In the genomic region with DNA sequence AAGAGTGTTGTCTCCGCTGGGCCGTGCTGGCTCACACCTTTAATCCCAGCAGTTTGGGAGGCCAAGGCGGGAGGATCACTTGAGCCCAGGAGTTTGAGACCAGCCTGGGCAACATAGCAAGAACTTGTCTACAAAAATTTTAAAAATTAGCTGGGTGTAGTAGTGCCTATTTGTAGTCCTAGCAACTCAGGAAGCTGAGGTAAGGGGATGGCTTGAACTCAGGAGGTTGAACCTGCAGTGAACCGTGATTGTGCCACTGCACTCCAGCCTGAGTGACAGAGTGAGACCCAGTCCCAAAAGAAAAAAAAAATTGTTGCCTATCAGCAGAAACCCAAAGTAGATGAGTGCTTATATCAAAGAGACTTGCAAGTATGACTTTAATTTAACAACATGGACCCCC, we compare ENCODE assay signal across 22 cellular contexts. TPM values are rescaled to one million over a fixed set of nuclear protein-coding genes. Genes with fewer than 3 reads are reported as not detected.
DNase-seq lines count a peak whose midpoint lies in the region; ATAC-seq and TF ChIP-seq lines count a peak whose summit lies in the region.
"Had no signal": no experiment of that assay in that cellular context is flagged by ENCODE, and none has a peak within 500 bp of the region (broad histone marks: within the 10 kb centered on the region; RNA-seq: fewer than 3 reads in every experiment).

No MANE protein-coding gene starts in this region.

- peaks cover 15% of the 10 kb centered on the region for H3K4me1 ChIP-seq in CD8-positive, alpha-beta T cell (ENCODE audit: insufficient read depth, low read length)
- peaks cover 0 to 1% of the 10 kb centered on the region in 2 donors for H3K4me1 ChIP-seq in gastrocnemius medialis
- H3K4me1 ChIP-seq: BE2C had no signal

- no peak overlapping the region for H3K4me3 Mint-ChIP-seq in activated CD4-positive, alpha-beta T cell treated with anti-CD3 and anti-CD28 coated beads, Interleukin-2, amount 10 ng/mL, durations not matched to agents 7 days and 5 days
- no peak overlapping the region for H3K4me3 Mint-ChIP-seq in activated CD4-positive, alpha-beta T cell treated with anti-CD3 and anti-CD28 coated beads, Interleukin-2, amount 10 ng/mL, durations not matched to agents 24 days and 14 days
- no peak overlapping the region for H3K4me3 Mint-ChIP-seq in CD8-positive, alpha-beta T cell
- peak overlapping the region in 4 of 10 donors; percentile 35 to 54 (median 42) for H3K4me3 Mint-ChIP-seq in naive thymus-derived CD8-positive, alpha-beta T cell

- in situ Hi-C loops in gastrocnemius medialis (cut with MboI; ENCODE audit: low sequenced_read_pairs in 4 of 4), result loop anchor here in 1 of 4 donors (10.0 kb wide), 1 partner anchor 57 kb away; no protein-coding TSS in a partner anchor

- DNase-seq in activated CD4-positive, alpha-beta T cell treated with anti-CD3 and anti-CD28 coated beads, Interleukin-2, amount 10 ng/mL, durations not matched to agents 7 days and 5 days, result peak; percentile 11
- no peak for DNase-seq in activated CD4-positive, alpha-beta T cell treated with anti-CD3 and anti-CD28 coated beads, Interleukin-2, amount 10 ng/mL, durations not matched to agents 24 days and 14 days
- no peak for DNase-seq in CD8-positive, alpha-beta T cell
- DNase-seq in WERI-Rb-1 (peak; percentile 45), T-helper 2 cell (no peak), gastrocnemius medialis (no peak)
- DNase-seq in naive thymus-derived CD8-positive, alpha-beta T cell, result peak in 2 of 10 donors; percentile 14 to 25
- DNase-seq: BE2C, COR-L47, DMS53, GDM1, NCI-H1048, NCI-H1417, NCI-H1694, NCI-H2081, NCI-H2227 treated with DMSO at 0.1 percent for 48 hours, NCI-H526 treated with DMSO at 0.1 percent for 48 hours, SIG-M5 had no signal

- no peak for TF ChIP-seq POLR2A in gastrocnemius medialis (IDR thresholded peaks at IDR 0.05)

- no peaks in the 10 kb centered on the region for H3K9me3 Mint-ChIP-seq in activated CD4-positive, alpha-beta T cell treated with anti-CD3 and anti-CD28 coated beads, Interleukin-2, amount 10 ng/mL, durations not matched to agents 7 days and 5 days
- H3K9me3 Mint-ChIP-seq in activated CD4-positive, alpha-beta T cell treated with anti-CD3 and anti-CD28 coated beads, Interleukin-2, amount 10 ng/mL, durations not matched to agents 24 days and 14 days, result peaks cover 5% of the 10 kb centered on the region
- H3K9me3 Mint-ChIP-seq in CD8-positive, alpha-beta T cell, result no peaks in the 10 kb centered on the region
- H3K9me3 Mint-ChIP-seq in naive thymus-derived CD8-positive, alpha-beta T cell, result no peaks in the 10 kb centered on the region

- H3K27ac ChIP-seq in CD8-positive, alpha-beta T cell (ENCODE audit: low read depth, low read length), result no peak overlapping the region
- H3K27ac ChIP-seq in WERI-Rb-1, result no peak overlapping the region
- H3K27ac ChIP-seq in gastrocnemius medialis, result no peak overlapping the region
- H3K27ac ChIP-seq: 22Rv1, SK-N-MC had no signal

- no peaks in the 10 kb centered on the region for H3K27me3 ChIP-seq in CD8-positive, alpha-beta T cell (ENCODE audit: insufficient read depth, low read length)
- H3K27me3 ChIP-seq in WERI-Rb-1 (ENCODE audit: insufficient read depth, low read depth, severe bottlenecking), result no peaks in the 10 kb centered on the region
- peaks cover 0 to 11% (median 0%) of the 10 kb centered on the region in 3 donors for H3K27me3 ChIP-seq in gastrocnemius medialis
- H3K27me3 ChIP-seq: BE2C had no signal

- H3K27me3 Mint-ChIP-seq in activated CD4-positive, alpha-beta T cell treated with anti-CD3 and anti-CD28 coated beads, Interleukin-2, amount 10 ng/mL, durations not matched to agents 7 days and 5 days, result peaks cover 2% of the 10 kb centered on the region
- H3K27me3 Mint-ChIP-seq in activated CD4-positive, alpha-beta T cell treated with anti-CD3 and anti-CD28 coated beads, Interleukin-2, amount 10 ng/mL, durations not matched to agents 24 days and 14 days, result peaks cover 8% of the 10 kb centered on the region
- H3K27me3 Mint-ChIP-seq in CD8-positive, alpha-beta T cell (ENCODE audit: low read depth), result no peaks in the 10 kb centered on the region
- no peaks in the 10 kb centered on the region for H3K27me3 Mint-ChIP-seq in naive thymus-derived CD8-positive, alpha-beta T cell

- H3K36me3 ChIP-seq in CD8-positive, alpha-beta T cell (ENCODE audit: insufficient read depth, low read length), result no peaks in the 10 kb centered on the region
- H3K36me3 ChIP-seq in WERI-Rb-1 (no peaks in the 10 kb centered on the region), gastrocnemius medialis (no peaks in the 10 kb centered on the region)
- H3K36me3 ChIP-seq: BE2C had no signal

- H3K27ac Mint-ChIP-seq in activated CD4-positive, alpha-beta T cell treated with anti-CD3 and anti-CD28 coated beads, Interleukin-2, amount 10 ng/mL, durations not matched to agents 7 days and 5 days, result no peak overlapping the region
- H3K27ac Mint-ChIP-seq in activated CD4-positive, alpha-beta T cell treated with anti-CD3 and anti-CD28 coated beads, Interleukin-2, amount 10 ng/mL, durations not matched to agents 24 days and 14 days, result no peak overlapping the region
- peak overlapping the region; percentile 67 for H3K27ac Mint-ChIP-seq in CD8-positive, alpha-beta T cell
- H3K27ac Mint-ChIP-seq in naive thymus-derived CD8-positive, alpha-beta T cell, result peak overlapping the region in 7 of 10 donors; percentile 18 to 85 (median 71)

- CTCF ChIA-PET in activated CD4-positive, alpha-beta T cell treated with anti-CD3 and anti-CD28 coated beads, Interleukin-2, amount 10 ng/mL, durations not matched to agents 7 days and 5 days (lab: Charles Lee), result interaction anchor here (0.7 to 1.5 kb wide), 3 partner anchors 9 to 37 kb away, joined by 3 to 4 read pairs (median 3); no protein-coding TSS in a partner anchor
- CTCF ChIA-PET in CD8-positive, alpha-beta T cell (lab: Charles Lee), result interaction anchor here (1.2 kb wide), 2 partner anchors 9 to 10 kb away, joined by 3 to 4 read pairs; no protein-coding TSS in a partner anchor

- H3K4me3 ChIP-seq in CD8-positive, alpha-beta T cell (ENCODE audit: low read depth, low read length), result no peak overlapping the region
- no peak overlapping the region for H3K4me3 ChIP-seq in WERI-Rb-1 (ENCODE audit: low read depth, low read length)
- H3K4me3 ChIP-seq in gastrocnemius medialis, result no peak overlapping the region
- H3K4me3 ChIP-seq: SK-N-MC had no signal

- intact Hi-C loops in activated CD4-positive, alpha-beta T cell treated with anti-CD3 and anti-CD28 coated beads, Interleukin-2, amount 10 ng/mL, durations not matched to agents 24 days and 14 days (cut with micrococcal nuclease), result no loop called here
- intact Hi-C loops in CD8-positive, alpha-beta T cell (cut with DNase I, micrococcal nuclease), result no loop called here
- intact Hi-C loops in gastrocnemius medialis (cut with DNase I; ENCODE audit: low total_unique reads), result no loop called here

- H3K4me1 Mint-ChIP-seq in activated CD4-positive, alpha-beta T cell treated with anti-CD3 and anti-CD28 coated beads, Interleukin-2, amount 10 ng/mL, durations not matched to agents 7 days and 5 days, result peaks cover 9% of the 10 kb centered on the region
- H3K4me1 Mint-ChIP-seq in activated CD4-positive, alpha-beta T cell treated with anti-CD3 and anti-CD28 coated beads, Interleukin-2, amount 10 ng/mL, durations not matched to agents 24 days and 14 days, result peaks cover 10% of the 10 kb centered on the region
- peaks cover 11% of the 10 kb centered on the region for H3K4me1 Mint-ChIP-seq in CD8-positive, alpha-beta T cell (ENCODE audit: low read depth)
- peaks cover 1 to 22% (median 15%) of the 10 kb centered on the region in 4 donors for H3K4me1 Mint-ChIP-seq in naive thymus-derived CD8-positive, alpha-beta T cell

- POLR2A ChIA-PET in activated CD4-positive, alpha-beta T cell treated with anti-CD3 and anti-CD28 coated beads, Interleukin-2, amount 10 ng/mL, durations not matched to agents 7 days and 5 days (lab: Charles Lee), result no interaction called here
- POLR2A ChIA-PET in CD8-positive, alpha-beta T cell (lab: Charles Lee), result interaction anchor here (0.7 kb wide), 2 partner anchors 60 to 123 kb away, joined by 3 read pairs; no protein-coding TSS in a partner anchor
- POLR2A ChIA-PET in naive thymus-derived CD8-positive, alpha-beta T cell (lab: Charles Lee), result interaction anchor here (0.7 to 0.9 kb wide), 2 partner anchors 13 to 36 kb away, joined by 3 read pairs; no protein-coding TSS in a partner anchor

- H3K9me3 ChIP-seq in CD8-positive, alpha-beta T cell (ENCODE audit: low read length), result no peaks in the 10 kb centered on the region
- H3K9me3 ChIP-seq in WERI-Rb-1 (ENCODE audit: severe bottlenecking) (no peaks in the 10 kb centered on the region), gastrocnemius medialis (no peaks in the 10 kb centered on the region)
- H3K9me3 ChIP-seq: BE2C had no signal

- no peaks in the 10 kb centered on the region for H3K36me3 Mint-ChIP-seq in activated CD4-positive, alpha-beta T cell treated with anti-CD3 and anti-CD28 coated beads, Interleukin-2, amount 10 ng/mL, durations not matched to agents 7 days and 5 days (ENCODE audit: low read depth)
- H3K36me3 Mint-ChIP-seq in activated CD4-positive, alpha-beta T cell treated with anti-CD3 and anti-CD28 coated beads, Interleukin-2, amount 10 ng/mL, durations not matched to agents 24 days and 14 days (ENCODE audit: low read depth), result no peaks in the 10 kb centered on the region
- no peaks in the 10 kb centered on the region for H3K36me3 Mint-ChIP-seq in CD8-positive, alpha-beta T cell
- H3K36me3 Mint-ChIP-seq in naive thymus-derived CD8-positive, alpha-beta T cell, result no peaks in the 10 kb centered on the region

- ATAC-seq in CD8-positive, alpha-beta T cell, result no peak
- peak; percentile 58 to 79 for ATAC-seq in naive thymus-derived CD8-positive, alpha-beta T cell
- no peak for ATAC-seq in GM21825 (IDR thresholded peaks at IDR 0.05; ENCODE audit: unreplicated experiment)
- ATAC-seq in gastrocnemius medialis, result no peak
- ATAC-seq: Panc1 had no signal

- TF ChIP-seq CTCF in CD8-positive, alpha-beta T cell (IDR thresholded peaks at IDR 0.05), result no peak
- TF ChIP-seq CTCF in WERI-Rb-1 (IDR thresholded peaks at IDR 0.05; ENCODE audit: low read depth, low read length) (no peak), gastrocnemius medialis (IDR thresholded peaks at IDR 0.05 in 4 of 5, conservative IDR thresholded peaks at IDR 0.05 in 1 of 5) (no peak)

RNA-seq across cellular contexts. Expression of gene AKAP13, which starts 12.7 kb away (rescaled TPM):
- 100 to 1,000 TPM; 152 to 181 TPM for total RNA-seq in activated CD4-positive, alpha-beta T cell treated with anti-CD3 and anti-CD28 coated beads, Interleukin-2, amount 10 ng/mL, durations not matched to agents 7 days and 5 days
- total RNA-seq in activated CD4-positive, alpha-beta T cell treated with anti-CD3 and anti-CD28 coated beads, Interleukin-2, amount 10 ng/mL, durations not matched to agents 24 days and 14 days, result 68.5 and 71.3 TPM in 2 replicates
- total RNA-seq in CD8-positive, alpha-beta T cell, result 100 to 1,000 TPM; 255 to 267 TPM
- total RNA-seq in naive thymus-derived CD8-positive, alpha-beta T cell, result 100 to 1,000 TPM; 240 to 244 TPM
- 100 to 1,000 TPM; 113 to 131 (median 120) TPM for polyA plus RNA-seq in naive thymus-derived CD8-positive, alpha-beta T cell
- total RNA-seq in gastrocnemius medialis, result 100 to 1,000 TPM; 127 to 481 (median 172) TPM

Comparison
In these comparisons a context has a peak if more than half of its experiments do, and no peak if none do; other contexts are left out.
1. DNase-seq: peak in activated CD4-positive, alpha-beta T cell treated with anti-CD3 and anti-CD28 coated beads, Interleukin-2, amount 10 ng/mL, durations not matched to agents 7 days and 5 days (single experiment) and WERI-Rb-1 (single experiment); none in activated CD4-positive, alpha-beta T cell treated with anti-CD3 and anti-CD28 coated beads, Interleukin-2, amount 10 ng/mL, durations not matched to agents 24 days and 14 days (single experiment), CD8-positive, alpha-beta T cell (0 of 7), T-helper 2 cell (0 of 5) and gastrocnemius medialis (0 of 2).
2. H3K27ac Mint-ChIP-seq: peak in CD8-positive, alpha-beta T cell (single experiment) and naive thymus-derived CD8-positive, alpha-beta T cell (7 of 10); none in activated CD4-positive, alpha-beta T cell treated with anti-CD3 and anti-CD28 coated beads, Interleukin-2, amount 10 ng/mL, durations not matched to agents 7 days and 5 days (single experiment) and activated CD4-positive, alpha-beta T cell treated with anti-CD3 and anti-CD28 coated beads, Interleukin-2, amount 10 ng/mL, durations not matched to agents 24 days and 14 days (single experiment).
3. ATAC-seq: peak in naive thymus-derived CD8-positive, alpha-beta T cell (2 of 2); none in CD8-positive, alpha-beta T cell (single experiment), GM21825 (single experiment) and gastrocnemius medialis (0 of 2).